ENCODE assay signal across 1 cellular context in the genomic region with DNA sequence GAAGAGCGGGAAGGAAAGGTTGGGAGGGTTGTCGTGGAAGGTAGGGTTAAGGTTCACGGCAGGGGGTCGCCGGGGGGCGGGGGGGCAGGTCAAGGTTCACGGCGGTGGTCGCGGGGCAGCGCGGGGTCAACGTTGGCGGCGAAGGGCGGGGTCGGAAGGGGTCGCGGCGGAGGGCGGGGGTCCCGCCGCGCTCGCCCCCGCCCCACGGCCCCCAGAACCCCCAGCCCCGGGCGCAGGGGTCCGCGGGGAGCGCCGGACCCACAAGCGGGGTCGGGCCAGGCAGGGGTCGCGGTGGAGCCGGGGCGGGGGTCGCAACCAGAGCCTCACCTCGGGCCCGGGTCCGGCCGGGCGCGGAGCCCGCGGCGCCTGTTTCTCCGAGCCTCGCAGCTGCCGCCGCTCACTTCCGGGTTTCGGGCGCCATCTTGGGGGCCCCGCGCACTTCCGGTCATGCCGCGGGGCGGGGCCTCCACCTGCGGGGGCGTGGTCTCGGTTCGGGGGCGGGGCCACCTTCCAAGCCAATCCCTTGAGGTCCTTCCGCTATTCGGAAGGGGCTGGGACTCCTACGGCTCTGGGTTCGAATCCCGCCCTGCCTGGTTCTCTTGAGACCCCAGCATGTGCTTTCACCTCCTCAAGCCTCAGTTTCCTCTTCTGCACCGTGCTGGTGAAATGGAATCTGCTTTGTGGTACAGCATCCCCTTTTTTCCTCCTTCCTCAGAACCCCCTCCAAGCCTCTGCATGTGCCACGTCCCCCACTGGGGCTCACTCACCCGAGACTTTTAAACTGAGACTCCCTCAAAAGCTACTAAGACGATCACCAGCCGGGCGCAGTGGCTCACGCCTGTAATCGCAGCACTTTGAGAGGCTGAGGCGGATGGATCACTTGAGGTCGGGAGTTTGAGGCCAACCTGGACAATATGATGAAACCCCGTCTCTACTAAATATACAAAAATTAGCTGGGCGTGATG.
TF ChIP-seq lines count a peak whose summit lies in the region.

A gene with protein sequence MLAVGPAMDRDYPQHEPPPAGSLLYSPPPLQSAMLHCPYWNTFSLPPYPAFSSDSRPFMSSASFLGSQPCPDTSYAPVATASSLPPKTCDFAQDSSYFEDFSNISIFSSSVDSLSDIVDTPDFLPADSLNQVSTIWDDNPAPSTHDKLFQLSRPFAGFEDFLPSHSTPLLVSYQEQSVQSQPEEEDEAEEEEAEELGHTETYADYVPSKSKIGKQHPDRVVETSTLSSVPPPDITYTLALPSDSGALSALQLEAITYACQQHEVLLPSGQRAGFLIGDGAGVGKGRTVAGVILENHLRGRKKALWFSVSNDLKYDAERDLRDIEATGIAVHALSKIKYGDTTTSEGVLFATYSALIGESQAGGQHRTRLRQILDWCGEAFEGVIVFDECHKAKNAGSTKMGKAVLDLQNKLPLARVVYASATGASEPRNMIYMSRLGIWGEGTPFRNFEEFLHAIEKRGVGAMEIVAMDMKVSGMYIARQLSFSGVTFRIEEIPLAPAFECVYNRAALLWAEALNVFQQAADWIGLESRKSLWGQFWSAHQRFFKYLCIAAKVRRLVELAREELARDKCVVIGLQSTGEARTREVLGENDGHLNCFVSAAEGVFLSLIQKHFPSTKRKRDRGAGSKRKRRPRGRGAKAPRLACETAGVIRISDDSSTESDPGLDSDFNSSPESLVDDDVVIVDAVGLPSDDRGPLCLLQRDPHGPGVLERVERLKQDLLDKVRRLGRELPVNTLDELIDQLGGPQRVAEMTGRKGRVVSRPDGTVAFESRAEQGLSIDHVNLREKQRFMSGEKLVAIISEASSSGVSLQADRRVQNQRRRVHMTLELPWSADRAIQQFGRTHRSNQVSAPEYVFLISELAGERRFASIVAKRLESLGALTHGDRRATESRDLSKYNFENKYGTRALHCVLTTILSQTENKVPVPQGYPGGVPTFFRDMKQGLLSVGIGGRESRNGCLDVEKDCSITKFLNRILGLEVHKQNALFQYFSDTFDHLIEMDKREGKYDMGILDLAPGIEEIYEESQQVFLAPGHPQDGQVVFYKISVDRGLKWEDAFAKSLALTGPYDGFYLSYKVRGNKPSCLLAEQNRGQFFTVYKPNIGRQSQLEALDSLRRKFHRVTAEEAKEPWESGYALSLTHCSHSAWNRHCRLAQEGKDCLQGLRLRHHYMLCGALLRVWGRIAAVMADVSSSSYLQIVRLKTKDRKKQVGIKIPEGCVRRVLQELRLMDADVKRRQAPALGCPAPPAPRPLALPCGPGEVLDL (N-terminal part only) (minus strand): TSS at position 424 of the 965 bp plus-strand sequence. CDS start 19,992 bp downstream, outside the sequence.

TF ChIP-seq in Ishikawa, 13 proteins besides CTCF, POLR2A, EP300 and RAD21 (continued from another document):
- peak; percentile 27; the same call in 1 of the 2 replicates for TF ChIP-seq REST (IDR thresholded peaks at IDR 0.05; ENCODE audit: low read depth)
- no peak for TF ChIP-seq NFIC (IDR thresholded peaks at IDR 0.05)
- TF ChIP-seq EGR1 (IDR thresholded peaks at IDR 0.05) = peak; percentile 71
